ENCODE assay signal across 8 cellular contexts in genomic region chr1:45550401-45551305, GRCh38.
A peak's percentile ranks its signal among the peaks of the same experiment; 100 is the strongest.
DNase-seq lines count a peak whose midpoint lies in the region; ATAC-seq and TF ChIP-seq lines count a peak whose summit lies in the region.

Gene AKR1A1 (plus strand): TSS chr1:45550826. CDS start chr1:45561795, 10,969 bp downstream.

- H3K4me2 ChIP-seq in OCI-LY3 (ENCODE audit: low read length), result peak within 1 kb of the TSS; percentile 95

- H3K4me3 ChIP-seq in OCI-LY3 (ENCODE audit: low read length), result peak within 1 kb of the TSS; percentile 94

- TF ChIP-seq CTCF in OCI-LY3 (IDR thresholded peaks at IDR 0.05; ENCODE audit: low read depth, low read length), result no peak

- H3K27ac ChIP-seq in OCI-LY3 (ENCODE audit: low read length), result peak within 1 kb of the TSS; percentile 72

- peaks cover 31% of the 10 kb centered on the region for H3K79me2 ChIP-seq in OCI-LY3 (ENCODE audit: low read length)

- peak within 1 kb of the TSS; percentile 92 for H3K9ac ChIP-seq in OCI-LY3 (ENCODE audit: low read length)

- peaks cover 6% of the 10 kb centered on the region for H3K36me3 ChIP-seq in OCI-LY3 (replicated peaks; ENCODE audit: low read depth, low read length)

- no peaks in the 10 kb centered on the region for H4K20me1 ChIP-seq in OCI-LY3 (ENCODE audit: insufficient read depth, low read length)

- peaks cover 13% of the 10 kb centered on the region for H3K4me1 ChIP-seq in OCI-LY3 (ENCODE audit: low read length)

- peak; percentile 60 for ATAC-seq in GM21526 (IDR thresholded peaks at IDR 0.05; ENCODE audit: low FRiP score, unreplicated experiment)

- H2AFZ ChIP-seq in OCI-LY3 (ENCODE audit: low read depth, low read length), result peak within 1 kb of the TSS; percentile 19; the same call in 1 of the 2 replicates

- DNase-seq in DMS 273 (lab: John Stamatoyannopoulos, UW; ENCODE audit: unreplicated experiment) (peak; percentile 97), HuH-7.5 (ENCODE audit: low spot score) (peak; percentile 61), epidermal melanocyte (ENCODE audit: insufficient read length, low spot score) (peak; percentile 56), middle frontal gyrus (ENCODE audit: extremely low spot score, low spot score) (peak; percentile 84)
- peak; percentile 95 for DNase-seq in activated CD8-positive, alpha-beta memory T cell treated with anti-CD3 and anti-CD28 coated beads, Interleukin-2, amount 50 U/mL, for 48 hours
- DNase-seq in stimulated activated CD8-positive, alpha-beta memory T cell treated with anti-CD3 and anti-CD28 coated beads, Interleukin-2, amount 100 ng/mL, for 48 hours (ENCODE audit: low read depth in 2 of 2), result peak; percentile 85 to 86

- no peaks in the 10 kb centered on the region for H3K27me3 ChIP-seq in OCI-LY3 (ENCODE audit: low read depth, low read length)

- no peaks in the 10 kb centered on the region for H3K9me3 ChIP-seq in OCI-LY3 (ENCODE audit: insufficient read depth, low read length)

Comparison
In these comparisons a context has a peak if more than half of its experiments do, and no peak if none do; other contexts are left out.
1. Peak in every context shown above with its lines: DNase-seq, ATAC-seq, H3K4me3 ChIP-seq and H3K27ac ChIP-seq.